Comparison of ENCODE assay signal across 2 cellular contexts in genomic region chr3:14957163-14957562, GRCh38.
TF ChIP-seq lines count a peak whose summit lies in the region.

No MANE protein-coding gene starts in this region.

TF ChIP-seq in GM23338, 12 proteins besides CTCF, POLR2A, EP300 and RAD21:
- TF ChIP-seq ZNF462 (CRISPR knock-in tag; IDR thresholded peaks at IDR 0.05) (no peak), EZH2 (IDR thresholded peaks at IDR 0.05; ENCODE audit: low read depth, unreplicated experiment) (no peak), JUNB (IDR thresholded peaks at IDR 0.05; ENCODE audit: unreplicated experiment) (no peak), ETS1 (IDR thresholded peaks at IDR 0.05) (no peak), NANOG (IDR thresholded peaks at IDR 0.05; ENCODE audit: borderline replicate concordance) (no peak), ZNF114 (CRISPR knock-in tag; IDR thresholded peaks at IDR 0.05) (no peak), CREB1 (CRISPR knock-in tag; IDR thresholded peaks at IDR 0.05; ENCODE audit: low read depth) (no peak), ZNF331 (CRISPR knock-in tag; IDR thresholded peaks at IDR 0.05; ENCODE audit: low read depth) (no peak), POLR2AphosphoS5 (IDR thresholded peaks at IDR 0.05; ENCODE audit: low read depth) (no peak), REST (IDR thresholded peaks at IDR 0.05; ENCODE audit: unreplicated experiment) (no peak), EZH2phosphoT487 (IDR thresholded peaks at IDR 0.05; ENCODE audit: unreplicated experiment) (no peak), STAT1 (IDR thresholded peaks at IDR 0.05; ENCODE audit: unreplicated experiment) (no peak)

TF ChIP-seq in neural cell, 6 proteins besides CTCF, POLR2A, EP300 and RAD21 (continued from another document):
- no peak for TF ChIP-seq REST (IDR thresholded peaks at IDR 0.05; ENCODE audit: borderline replicate concordance)
- no peak for TF ChIP-seq POLR2AphosphoS5 (IDR thresholded peaks at IDR 0.05)
TF ChIP-seq in neural cell: peak in this region for 0.
